In genomic region chr12:1796515-1797010, GRCh38 we compare ENCODE assay signal across 7 cellular contexts. TPM values are rescaled to one million over a fixed set of nuclear protein-coding genes. Genes with fewer than 3 reads are reported as not detected.
DNase-seq lines count a peak whose midpoint lies in the region; ATAC-seq and TF ChIP-seq lines count a peak whose summit lies in the region.

No MANE protein-coding gene starts in this region.

- 6% methylated on average over 43 of the region's 43 CpGs; no CpG with 5 or more reads in 1 of the 2 donors for WGBS in transverse colon (ENCODE audit: low coverage in 1 of 2), 2 donors

- peak overlapping the region; percentile 78 for H3K4me3 ChIP-seq in coronary artery
- peak overlapping the region; percentile 88 to 90 for H3K4me3 ChIP-seq in mucosa of rectum (ENCODE audit: low read length in 2 of 2)
- H3K4me3 ChIP-seq in transverse colon, result peak overlapping the region; percentile 55 to 72 (median 62)

- H3K4me1 ChIP-seq in mucosa of rectum (ENCODE audit: control insufficient read depth in 2 of 2, insufficient read depth in 2 of 2, low read length in 2 of 2) (peaks cover 8 to 15% of the 10 kb centered on the region in 2 donors), transverse colon (peaks cover 10 to 25% (median 16%) of the 10 kb centered on the region in 4 donors)

- intact Hi-C loops in transverse colon (cut with DNase I; ENCODE audit: low total_unique reads), result loop anchor here (1.0 to 10.0 kb wide), 3 partner anchors 144 to 788 kb away; no protein-coding TSS in a partner anchor

- ATAC-seq in GM18868 (IDR thresholded peaks at IDR 0.05; ENCODE audit: unreplicated experiment) (peak; percentile 22), HG02943 (IDR thresholded peaks at IDR 0.05; ENCODE audit: low read depth, unreplicated experiment) (peak; percentile 32)

- TF ChIP-seq EP300 in transverse colon (IDR thresholded peaks at IDR 0.05; ENCODE audit: low read depth), result no peak

- in situ Hi-C loops in transverse colon (cut with MboI; ENCODE audit: low pct_ligation_motif_present in 1 of 4, low pct_unique_long_range_greater_than_20kb in 1 of 4, low sequenced_read_pairs in 3 of 4), result loop anchor here in 1 of 4 donors (10.0 kb wide), 1 partner anchor 138 kb away; no protein-coding TSS in a partner anchor

- peak overlapping the region; percentile 91 to 97 for H3K9ac ChIP-seq in mucosa of rectum (ENCODE audit: low read depth in 1 of 2, low read length in 2 of 2)

- DNase-seq in T-helper 2 cell (peak in 3 of 5 experiments; percentile 19 to 67 (median 35)), coronary artery (ENCODE audit: low spot score) (peak; percentile 78), transverse colon (peak; percentile 64), kidney glomerular epithelial cell (lab: John Stamatoyannopoulos, UW) (no peak)

- H3K36me3 ChIP-seq in mucosa of rectum (ENCODE audit: control insufficient read depth in 2 of 2, insufficient read depth in 2 of 2, low read length in 2 of 2), result no peaks in the 10 kb centered on the region
- no peaks in the 10 kb centered on the region for H3K36me3 ChIP-seq in transverse colon

- H3K9me3 ChIP-seq in mucosa of rectum (ENCODE audit: control insufficient read depth in 2 of 2, low read length in 2 of 2) (no peaks in the 10 kb centered on the region), transverse colon (no peaks in the 10 kb centered on the region)

- TF ChIP-seq POLR2A in transverse colon (IDR thresholded peaks at IDR 0.05), result no peak

- TF ChIP-seq CTCF in coronary artery (IDR thresholded peaks at IDR 0.05) (no peak), transverse colon (IDR thresholded peaks at IDR 0.05) (no peak)

- peak overlapping the region; percentile 54 to 83 for H3K27ac ChIP-seq in coronary artery
- peak overlapping the region; percentile 86 to 95 for H3K27ac ChIP-seq in mucosa of rectum (ENCODE audit: low read depth in 2 of 2, low read length in 2 of 2)
- peak overlapping the region; percentile 87 to 90 (median 88) for H3K27ac ChIP-seq in transverse colon

- H3K27me3 ChIP-seq in mucosa of rectum (ENCODE audit: control insufficient read depth in 2 of 2, insufficient read depth in 2 of 2, low read length in 2 of 2), result no peaks in the 10 kb centered on the region
- H3K27me3 ChIP-seq in transverse colon, result no peaks in the 10 kb centered on the region

RNA-seq across cellular contexts. Expression of gene LRTM2, which starts 23.8 kb away (rescaled TPM):
- total RNA-seq in transverse colon, result not detected
